In the genomic region with DNA sequence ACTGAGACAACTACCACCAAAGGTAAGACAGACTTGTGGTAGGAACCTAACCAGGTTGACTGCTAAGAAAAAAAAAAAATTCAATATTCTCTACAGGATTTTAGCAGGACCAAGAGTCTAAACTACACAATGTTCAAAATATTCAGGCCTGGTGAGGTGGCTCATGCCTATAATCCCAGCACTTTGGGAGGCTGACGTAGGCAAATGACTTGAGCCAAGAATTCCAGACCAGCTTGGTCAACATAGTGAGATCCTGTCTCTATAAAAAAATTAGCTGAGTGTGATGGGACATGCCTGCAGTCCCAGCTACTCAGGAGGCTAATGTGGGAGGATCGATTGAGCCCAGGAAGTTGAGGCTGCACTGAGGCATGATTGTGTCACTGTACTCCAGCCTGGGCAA, we compare ENCODE assay signal across 2 cellular contexts.
TF ChIP-seq lines count a peak whose summit lies in the region.

No MANE protein-coding gene starts in this region.

TF ChIP-seq in IMR-90, 13 proteins besides CTCF, POLR2A, EP300 and RAD21 (continued from another document):
- TF ChIP-seq RCOR1 (IDR thresholded peaks at IDR 0.05; ENCODE audit: insufficient replicate concordance, low read length) (no peak), CHD1 (IDR thresholded peaks at IDR 0.05; ENCODE audit: low read depth, low read length) (no peak), MXI1 (IDR thresholded peaks at IDR 0.05; ENCODE audit: borderline replicate concordance, low read depth, low read length) (no peak), SMC3 (IDR thresholded peaks at IDR 0.05; ENCODE audit: low read depth, low read length) (no peak), NFE2L2 (IDR thresholded peaks at IDR 0.05; ENCODE audit: low read depth, low read length) (no peak), MAFK (IDR thresholded peaks at IDR 0.05; ENCODE audit: low read depth, low read length) (no peak), RFX5 (IDR thresholded peaks at IDR 0.05; ENCODE audit: low read depth, low read length) (no peak)
- TF ChIP-seq, protein P1, sequence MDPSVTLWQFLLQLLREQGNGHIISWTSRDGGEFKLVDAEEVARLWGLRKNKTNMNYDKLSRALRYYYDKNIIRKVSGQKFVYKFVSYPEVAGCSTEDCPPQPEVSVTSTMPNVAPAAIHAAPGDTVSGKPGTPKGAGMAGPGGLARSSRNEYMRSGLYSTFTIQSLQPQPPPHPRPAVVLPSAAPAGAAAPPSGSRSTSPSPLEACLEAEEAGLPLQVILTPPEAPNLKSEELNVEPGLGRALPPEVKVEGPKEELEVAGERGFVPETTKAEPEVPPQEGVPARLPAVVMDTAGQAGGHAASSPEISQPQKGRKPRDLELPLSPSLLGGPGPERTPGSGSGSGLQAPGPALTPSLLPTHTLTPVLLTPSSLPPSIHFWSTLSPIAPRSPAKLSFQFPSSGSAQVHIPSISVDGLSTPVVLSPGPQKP (IDR thresholded peaks at IDR 0.05; ENCODE audit: borderline replicate concordance, low read depth, low read length) = no peak

TF ChIP-seq in HEK293T, 16 proteins besides CTCF, POLR2A, EP300 and RAD21 (continued from another document):
- TF ChIP-seq, protein P2, sequence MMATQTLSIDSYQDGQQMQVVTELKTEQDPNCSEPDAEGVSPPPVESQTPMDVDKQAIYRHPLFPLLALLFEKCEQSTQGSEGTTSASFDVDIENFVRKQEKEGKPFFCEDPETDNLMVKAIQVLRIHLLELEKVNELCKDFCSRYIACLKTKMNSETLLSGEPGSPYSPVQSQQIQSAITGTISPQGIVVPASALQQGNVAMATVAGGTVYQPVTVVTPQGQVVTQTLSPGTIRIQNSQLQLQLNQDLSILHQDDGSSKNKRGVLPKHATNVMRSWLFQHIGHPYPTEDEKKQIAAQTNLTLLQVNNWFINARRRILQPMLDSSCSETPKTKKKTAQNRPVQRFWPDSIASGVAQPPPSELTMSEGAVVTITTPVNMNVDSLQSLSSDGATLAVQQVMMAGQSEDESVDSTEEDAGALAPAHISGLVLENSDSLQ (IDR thresholded peaks at IDR 0.05) = no peak
- no peak for TF ChIP-seq SP1 (IDR thresholded peaks at IDR 0.05)
- no peak for TF ChIP-seq LEF1 (IDR thresholded peaks at IDR 0.05; ENCODE audit: borderline replicate concordance)
- no peak for TF ChIP-seq ELF4 (IDR thresholded peaks at IDR 0.05)
